13 cellular contexts compared by ENCODE assay signal in genomic region chr10:17387861-17388503, GRCh38.
DNase-seq lines count a peak whose midpoint lies in the region; ATAC-seq and TF ChIP-seq lines count a peak whose summit lies in the region.
"Had no signal": no experiment of that assay in that cellular context is flagged by ENCODE, and none has a peak within 500 bp of the region (broad histone marks: within the 10 kb centered on the region; RNA-seq: fewer than 3 reads in every experiment).

No MANE protein-coding gene starts in this region.

- no peaks in the 10 kb centered on the region for H3K36me3 Mint-ChIP-seq in activated naive CD8-positive, alpha-beta T cell treated with anti-CD3 and anti-CD28 coated beads for 36 hours
- H3K36me3 Mint-ChIP-seq: natural killer cell treated with Interleukin-12 subunit alpha and Interleukin-12 subunit beta and Interleukin-15 and Interleukin-18, amount 100 ng/mL, for 72 hours had no signal

- peak overlapping the region; percentile 50 for H4K8ac ChIP-seq in trophoblast cell (ENCODE audit: low read depth, low read length)

- H3K27me3 ChIP-seq in HUES48 (ENCODE audit: control insufficient read depth, insufficient read depth, low read length): no peaks in the 10 kb centered on the region
- no peaks in the 10 kb centered on the region for H3K27me3 ChIP-seq in trophoblast cell (ENCODE audit: insufficient read depth, low read length)
- H3K27me3 ChIP-seq: testis had no signal

- no peak overlapping the region for H3K4me3 Mint-ChIP-seq in activated naive CD8-positive, alpha-beta T cell treated with anti-CD3 and anti-CD28 coated beads for 36 hours
- H3K4me3 Mint-ChIP-seq: activated T-cell treated with anti-CD3 and anti-CD28 coated beads, Interleukin-2, amount 50 U/mL, for 4 hours; natural killer cell treated with Interleukin-12 subunit alpha and Interleukin-12 subunit beta and Interleukin-15 and Interleukin-18, amount 100 ng/mL, for 72 hours had no signal

- peak overlapping the region; percentile 68 for H2BK120ac ChIP-seq in trophoblast cell (ENCODE audit: insufficient read depth, low read length, poor library complexity)

- peaks cover 3% of the 10 kb centered on the region; the same call in 1 of the 2 replicates for H3K9me3 ChIP-seq in HUES48 (ENCODE audit: control insufficient read depth, insufficient read depth, low read length)
- H3K9me3 ChIP-seq in trophoblast cell (ENCODE audit: insufficient read depth, low read depth, low read length): peaks cover 5% of the 10 kb centered on the region
- H3K9me3 ChIP-seq: testis had no signal

- H2AK5ac ChIP-seq in trophoblast cell (ENCODE audit: low read length): no peak overlapping the region

- peak overlapping the region; percentile 67 for H4K12ac ChIP-seq in trophoblast cell (ENCODE audit: low read depth, low read length)

- H3K4me1 ChIP-seq in HUES48 (ENCODE audit: control insufficient read depth, insufficient read depth, low read length): peaks cover 9% of the 10 kb centered on the region; the same call in 1 of the 2 replicates
- H3K4me1 ChIP-seq in trophoblast cell (ENCODE audit: control insufficient read depth in 1 of 2, insufficient read depth in 2 of 2, low read length in 2 of 2): peaks cover 10 to 13% of the 10 kb centered on the region in 2 experiments

- no peak overlapping the region for H3K4me3 ChIP-seq in HUES48 (ENCODE audit: low read depth, low read length)
- H3K4me3 ChIP-seq in choroid plexus epithelial cell (ENCODE audit: low read depth, low read length): no peak overlapping the region
- no peak overlapping the region for H3K4me3 ChIP-seq in trophoblast cell (ENCODE audit: low read depth, low read length)

- H3K9ac ChIP-seq in HUES48 (ENCODE audit: low read depth, low read length): no peak overlapping the region
- H3K9ac ChIP-seq in trophoblast cell (ENCODE audit: low read length): no peak overlapping the region

- no peak for ATAC-seq in GM18873 (IDR thresholded peaks at IDR 0.05; ENCODE audit: low FRiP score, unreplicated experiment)
- ATAC-seq: activated T-cell treated with anti-CD3 and anti-CD28 coated beads, Interleukin-2, amount 50 U/mL, for 4 hours; natural killer cell treated with Interleukin-12 subunit alpha and Interleukin-12 subunit beta and Interleukin-15 and Interleukin-18, amount 100 ng/mL, for 72 hours had no signal

- peaks cover 3% of the 10 kb centered on the region for H3K4me1 Mint-ChIP-seq in activated naive CD8-positive, alpha-beta T cell treated with anti-CD3 and anti-CD28 coated beads for 36 hours

- peak overlapping the region; percentile 22 for H3K4me2 ChIP-seq in trophoblast cell (ENCODE audit: low read length)

- H4K91ac ChIP-seq in trophoblast cell (ENCODE audit: low read depth, low read length): peak overlapping the region; percentile 69

- no peak overlapping the region for H3K18ac ChIP-seq in trophoblast cell (ENCODE audit: low read length)

- no peaks in the 10 kb centered on the region for H3K36me3 ChIP-seq in HUES48 (ENCODE audit: control insufficient read depth, insufficient read depth, low read length)
- peaks cover 0 to 2% of the 10 kb centered on the region in 2 experiments for H3K36me3 ChIP-seq in trophoblast cell (ENCODE audit: control insufficient read depth in 1 of 2, insufficient read depth in 2 of 2, low read length in 2 of 2)

- no peak for TF ChIP-seq CTCF in choroid plexus epithelial cell (conservative IDR thresholded peaks at IDR 0.05; ENCODE audit: low read depth, low read length)
- TF ChIP-seq CTCF in GM20000 (IDR thresholded peaks at IDR 0.05; ENCODE audit: extremely low read depth, missing control alignments): no peak

- no peak overlapping the region for H2AFZ ChIP-seq in trophoblast cell (ENCODE audit: insufficient read depth, low read length, poor library complexity)

- DNase-seq in NCI-H526 treated with DMSO at 0.1 percent for 48 hours (lab: John Stamatoyannopoulos, UW) (peak; percentile 89), choroid plexus epithelial cell (ENCODE audit: low read depth) (peak; percentile 8), trophoblast cell (peak; percentile 19 to 72), NCI-H1694 treated with DMSO at 0.1 percent for 48 hours (lab: John Stamatoyannopoulos, UW) (no peak), GM20000 (ENCODE audit: low spot score) (no peak)
- DNase-seq in activated naive CD8-positive, alpha-beta T cell treated with anti-CD3 and anti-CD28 coated beads for 36 hours: no peak
- DNase-seq: activated T-cell treated with anti-CD3 and anti-CD28 coated beads, Interleukin-2, amount 50 U/mL, for 4 hours; NCI-H1436 treated with DMSO at 0.1 percent for 48 hours; stimulated activated CD4-positive, alpha-beta T cell treated with anti-CD3 and anti-CD28 coated beads, Interleukin-4, amount 100 ng/mL, for 24 hours; testis had no signal

- peak overlapping the region; percentile 70 for H2BK5ac ChIP-seq in trophoblast cell (ENCODE audit: low read depth, low read length, poor library complexity)

- no peak overlapping the region for H3K27ac Mint-ChIP-seq in activated naive CD8-positive, alpha-beta T cell treated with anti-CD3 and anti-CD28 coated beads for 36 hours
- H3K27ac Mint-ChIP-seq: natural killer cell treated with Interleukin-12 subunit alpha and Interleukin-12 subunit beta and Interleukin-15 and Interleukin-18, amount 100 ng/mL, for 72 hours had no signal

- no peak overlapping the region for H3K4ac ChIP-seq in trophoblast cell (ENCODE audit: low read depth, low read length)

- H3K23ac ChIP-seq in trophoblast cell (ENCODE audit: low read length): no peak overlapping the region

- WGBS in trophoblast cell (ENCODE audit: extremely low coverage, insufficient coverage, insufficient read length): no CpG with 5 or more reads among the region's 6 CpGs

- peaks cover 1% of the 10 kb centered on the region for H3K79me2 ChIP-seq in trophoblast cell (ENCODE audit: control insufficient read depth, insufficient read depth, low read length, poor library complexity)

- H3K27me3 Mint-ChIP-seq in activated naive CD8-positive, alpha-beta T cell treated with anti-CD3 and anti-CD28 coated beads for 36 hours: no peaks in the 10 kb centered on the region
- H3K27me3 Mint-ChIP-seq: natural killer cell treated with Interleukin-12 subunit alpha and Interleukin-12 subunit beta and Interleukin-15 and Interleukin-18, amount 100 ng/mL, for 72 hours had no signal

- peak overlapping the region; percentile 83 for H2BK12ac ChIP-seq in trophoblast cell (ENCODE audit: low read length)

- H3K79me1 ChIP-seq in trophoblast cell (ENCODE audit: low read length): peaks cover 16% of the 10 kb centered on the region

- no peaks in the 10 kb centered on the region for H3K9me3 Mint-ChIP-seq in activated naive CD8-positive, alpha-beta T cell treated with anti-CD3 and anti-CD28 coated beads for 36 hours
- H3K9me3 Mint-ChIP-seq: activated T-cell treated with anti-CD3 and anti-CD28 coated beads, Interleukin-2, amount 50 U/mL, for 4 hours; natural killer cell treated with Interleukin-12 subunit alpha and Interleukin-12 subunit beta and Interleukin-15 and Interleukin-18, amount 100 ng/mL, for 72 hours had no signal

- peak overlapping the region; percentile 32 for H3K14ac ChIP-seq in trophoblast cell (ENCODE audit: low read length)

- peak overlapping the region; percentile 21 for H3K27ac ChIP-seq in HUES48 (ENCODE audit: low read depth, low read length)
- H3K27ac ChIP-seq in trophoblast cell (ENCODE audit: low read depth, low read length): peak overlapping the region; percentile 91

Comparison
In these comparisons a context has a peak if more than half of its experiments do, and no peak if none do; other contexts are left out.
1. DNase-seq: peak in NCI-H526 treated with DMSO at 0.1 percent for 48 hours (single experiment), choroid plexus epithelial cell (single experiment) and trophoblast cell (2 of 2); none in NCI-H1694 treated with DMSO at 0.1 percent for 48 hours (single experiment), activated naive CD8-positive, alpha-beta T cell treated with anti-CD3 and anti-CD28 coated beads for 36 hours (single experiment) and GM20000 (single experiment).